In the genomic region with DNA sequence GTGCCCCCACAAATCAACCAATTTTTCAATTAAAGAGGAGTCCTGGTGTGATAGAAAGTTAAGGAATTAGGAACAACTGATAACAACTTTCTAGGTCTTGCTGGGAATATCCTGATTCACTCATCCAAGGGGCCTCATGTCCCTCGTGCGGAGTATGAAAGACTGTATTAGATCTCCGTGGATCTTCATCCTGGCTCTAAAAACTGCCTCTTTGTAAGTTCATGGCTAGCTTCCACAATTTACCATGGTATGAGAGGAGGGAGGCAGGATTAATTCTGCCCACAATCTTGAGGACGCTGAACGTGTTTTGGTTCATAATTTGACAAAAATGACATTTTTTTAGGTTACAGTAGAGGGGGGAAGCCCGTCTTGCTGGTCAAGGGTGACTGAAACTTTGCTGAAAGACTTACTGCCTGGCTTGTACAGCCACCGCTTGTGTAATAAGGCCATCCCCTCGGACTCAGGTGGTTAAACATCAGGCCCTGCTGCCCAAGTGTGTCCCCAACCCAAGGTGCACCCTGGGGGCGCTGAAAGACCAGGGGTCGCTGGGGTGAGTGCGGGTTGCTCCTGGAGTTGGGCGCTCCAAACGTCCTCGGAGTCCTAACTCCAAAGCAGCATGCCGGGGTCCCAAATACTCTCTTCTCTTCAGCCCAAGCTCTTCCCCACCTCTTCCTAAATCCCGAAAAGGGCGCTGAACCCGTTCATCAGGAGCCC, we compare ENCODE assay signal across 8 cellular contexts. TPM values are rescaled to one million over a fixed set of nuclear protein-coding genes. Genes with fewer than 3 reads are reported as not detected.
A peak's percentile ranks its signal among the peaks of the same experiment; 100 is the strongest.
DNase-seq lines count a peak whose midpoint lies in the region; ATAC-seq and TF ChIP-seq lines count a peak whose summit lies in the region.

No MANE protein-coding gene starts in this region.

- no peaks in the 10 kb centered on the region for H3K27me3 ChIP-seq in A673 (replicated peaks; ENCODE audit: insufficient read depth, low read depth, low read length, poor library complexity)
- H3K27me3 ChIP-seq in osteoblast (ENCODE audit: insufficient read depth, low read length): no peaks in the 10 kb centered on the region

- intact Hi-C loops in A673 (cut with micrococcal nuclease; ENCODE audit: unreplicated experiment): loop anchor here (5.0 kb wide), 1 partner anchor 80 kb away; the partner anchor contains the start of gene TAX1BP1
- intact Hi-C loops in head of caudate nucleus (cut with DNase I): loop anchor here (5.0 kb wide), 1 partner anchor 80 kb away; the partner anchor contains the start of gene TAX1BP1

- no TSS peak for BruUV-seq in A673 (replicated peaks; lab: Mats Ljungman, UMichigan)

- H3K27ac Mint-ChIP-seq in activated naive CD4-positive, alpha-beta T cell treated with anti-CD3 and anti-CD28 coated beads, Interleukin-2, amount 50 U/mL, for 72 hours: peak overlapping the region; percentile 9 to 85

- peaks cover 37% of the 10 kb centered on the region for H3K79me2 ChIP-seq in osteoblast (ENCODE audit: insufficient read depth, low read length)

- TF ChIP-seq CTCF in A673 (conservative IDR thresholded peaks at IDR 0.05; ENCODE audit: low read depth, low read length): no peak
- TF ChIP-seq CTCF in osteoblast (IDR thresholded peaks at IDR 0.05; ENCODE audit: extremely low read depth, low read depth, low read length): no peak

- no peaks in the 10 kb centered on the region for H3K9me3 ChIP-seq in A673 (ENCODE audit: low read depth, low read length, poor library complexity, severe bottlenecking)
- no peaks in the 10 kb centered on the region for H3K9me3 ChIP-seq in osteoblast (ENCODE audit: low read depth, low read length)

- no peaks in the 10 kb centered on the region for H4K20me1 ChIP-seq in osteoblast (ENCODE audit: insufficient read depth, low read length)

- DNase-seq in A673 (ENCODE audit: low spot score) (peak; percentile 8), NCI-H69 (lab: John Stamatoyannopoulos, UW) (peak; percentile 40), head of caudate nucleus (peak; percentile 9 to 70 (median 36)), osteoblast (ENCODE audit: insufficient read length, low spot score, missing footprints) (peak; percentile 59)
- DNase-seq in activated naive CD4-positive, alpha-beta T cell treated with anti-CD3 and anti-CD28 coated beads, Interleukin-2, amount 50 U/mL, for 72 hours (ENCODE audit: low spot score in 2 of 2): no peak

- POLR2A ChIA-PET in A673 (lab: Charles Lee; ENCODE audit: low non-redundant PET): no interaction called here

- no peaks in the 10 kb centered on the region for H3K9me3 Mint-ChIP-seq in activated naive CD4-positive, alpha-beta T cell treated with anti-CD3 and anti-CD28 coated beads, Interleukin-2, amount 50 U/mL, for 72 hours

- H3K36me3 ChIP-seq in A673 (ENCODE audit: insufficient read depth, low read length, poor library complexity, severe bottlenecking) (no peaks in the 10 kb centered on the region), osteoblast (ENCODE audit: insufficient read depth, low read length) (peaks cover 5% of the 10 kb centered on the region)

- H3K27ac ChIP-seq in A673 (ENCODE audit: low read depth, low read length, poor library complexity, severe bottlenecking): peak overlapping the region; percentile 89
- H3K27ac ChIP-seq in osteoblast (ENCODE audit: low read depth, low read length): peak overlapping the region; percentile 92

- H3K4me1 ChIP-seq in A673 (ENCODE audit: insufficient read depth, low read length, poor library complexity, severe bottlenecking) (no peaks in the 10 kb centered on the region), osteoblast (ENCODE audit: insufficient read depth, low read length) (no peaks in the 10 kb centered on the region)

- H3K4me3 ChIP-seq in A673 (ENCODE audit: low read depth, low read length, poor library complexity, severe bottlenecking) (peak overlapping the region; percentile 84), osteoblast (ENCODE audit: insufficient read depth, low read length) (peak overlapping the region; percentile 74)

- ATAC-seq in GM19035 (IDR thresholded peaks at IDR 0.05; ENCODE audit: unreplicated experiment) (peak; percentile 8), HG03025 (IDR thresholded peaks at IDR 0.05; ENCODE audit: low FRiP score, unreplicated experiment) (no peak), HG03378 (IDR thresholded peaks at IDR 0.05; ENCODE audit: unreplicated experiment) (no peak)
- ATAC-seq in activated naive CD4-positive, alpha-beta T cell treated with anti-CD3 and anti-CD28 coated beads, Interleukin-2, amount 50 U/mL, for 72 hours: no peak

- no peaks in the 10 kb centered on the region for H3K36me3 Mint-ChIP-seq in activated naive CD4-positive, alpha-beta T cell treated with anti-CD3 and anti-CD28 coated beads, Interleukin-2, amount 50 U/mL, for 72 hours

- H3K4me2 ChIP-seq in osteoblast (ENCODE audit: insufficient read depth, low read length): peak overlapping the region; percentile 92

- peak overlapping the region; percentile 69 for H2AFZ ChIP-seq in osteoblast (ENCODE audit: low read length)

- CTCF ChIA-PET in A673 (lab: Charles Lee): no interaction called here

RNA-seq across cellular contexts. Expression of gene HIBADH, which starts 0.8 kb away (rescaled TPM):
- total RNA-seq in A673 (2021) (10.2 and 17.1 TPM in 2 replicates), osteoblast (74.8 and 76.0 TPM in 2 replicates)
- total RNA-seq in activated naive CD4-positive, alpha-beta T cell treated with anti-CD3 and anti-CD28 coated beads, Interleukin-2, amount 50 U/mL, for 72 hours: 10 to 100 TPM; 15.8 to 18.4 TPM

Comparison
In these comparisons a context has a peak if more than half of its experiments do, and no peak if none do; other contexts are left out.
1. DNase-seq: peak in A673 (single experiment), NCI-H69 (single experiment), head of caudate nucleus (42 of 42) and osteoblast (single experiment); none in activated naive CD4-positive, alpha-beta T cell treated with anti-CD3 and anti-CD28 coated beads, Interleukin-2, amount 50 U/mL, for 72 hours (0 of 2).